In genomic region chr4:111475001-111475400, GRCh38 we compare ENCODE assay signal across 9 cellular contexts.
DNase-seq lines count a peak whose midpoint lies in the region; ATAC-seq, FAIRE-seq and TF ChIP-seq lines count a peak whose summit lies in the region.
"Had no signal": no experiment of that assay in that cellular context is flagged by ENCODE, and none has a peak within 500 bp of the region (broad histone marks: within the 10 kb centered on the region; RNA-seq: fewer than 3 reads in every experiment).

No MANE protein-coding gene starts in this region.

- H3K36me3 ChIP-seq in adipocyte (ENCODE audit: control insufficient read depth, insufficient read depth, low read length, severe bottlenecking), result no peaks in the 10 kb centered on the region
- H3K36me3 ChIP-seq in kidney (ENCODE audit: control insufficient read depth in 1 of 2, insufficient read depth in 2 of 2, low read length in 2 of 2), result no peaks in the 10 kb centered on the region

- peak; percentile 16 for TF ChIP-seq CTCF in kidney (IDR thresholded peaks at IDR 0.05; ENCODE audit: borderline replicate concordance, extremely low read depth, insufficient read depth)

- no peaks in the 10 kb centered on the region for H3K27me3 ChIP-seq in adipocyte (replicated peaks; ENCODE audit: control insufficient read depth, insufficient read depth, low read length)

- intact Hi-C loops in kidney (cut with DNase I), result no loop called here

- DNase-seq in AG08395 (ENCODE audit: low spot score) (peak; percentile 14), HCEC 1CT (peak; percentile 31), adipocyte (ENCODE audit: low read depth) (peak; percentile 43), kidney (no peak), amniotic stem cell (lab: John Stamatoyannopoulos, UW) (no peak)
- DNase-seq: activated CD4-positive, alpha-beta T cell treated with anti-CD3 and anti-CD28 coated beads, Interleukin-2, amount 10 ng/mL, durations not matched to agents 7 days and 5 days had no signal

- H3K27ac ChIP-seq in kidney (ENCODE audit: low read depth in 2 of 2, low read length in 2 of 2), result no peak overlapping the region

- ATAC-seq in GM18858 (IDR thresholded peaks at IDR 0.05; ENCODE audit: unreplicated experiment) (no peak), GM21576 (IDR thresholded peaks at IDR 0.05; ENCODE audit: unreplicated experiment) (no peak), HG03045 (IDR thresholded peaks at IDR 0.05; ENCODE audit: unreplicated experiment) (no peak)

- H3K4me1 ChIP-seq in adipocyte (ENCODE audit: control insufficient read depth, insufficient read depth, low read length), result no peaks in the 10 kb centered on the region
- no peaks in the 10 kb centered on the region for H3K4me1 ChIP-seq in kidney (ENCODE audit: control insufficient read depth in 1 of 2, insufficient read depth in 1 of 2, low read depth in 1 of 2, low read length in 2 of 2)

- H3K4me3 ChIP-seq in adipocyte (ENCODE audit: low read length) (no peak overlapping the region), kidney (ENCODE audit: low read length in 2 of 2) (no peak overlapping the region)

- H3K9me3 ChIP-seq in adipocyte (ENCODE audit: control insufficient read depth, low read length), result no peaks in the 10 kb centered on the region
- H3K9me3 ChIP-seq in kidney (ENCODE audit: control insufficient read depth in 1 of 2, low read length in 2 of 2), result no peaks in the 10 kb centered on the region

- H3K9ac ChIP-seq in adipocyte (ENCODE audit: low read length), result no peak overlapping the region
- H3K9ac ChIP-seq in kidney (ENCODE audit: low read length in 2 of 2), result no peak overlapping the region

- FAIRE-seq in kidney (lab: Jason Lieb, UNC), result no peak

Comparison
In these comparisons a context has a peak if more than half of its experiments do, and no peak if none do; other contexts are left out.
1. DNase-seq: peak in AG08395 (single experiment), HCEC 1CT (single experiment) and adipocyte (single experiment); none in kidney (single experiment) and amniotic stem cell (single experiment).